20 cellular contexts compared by ENCODE assay signal in the genomic region with DNA sequence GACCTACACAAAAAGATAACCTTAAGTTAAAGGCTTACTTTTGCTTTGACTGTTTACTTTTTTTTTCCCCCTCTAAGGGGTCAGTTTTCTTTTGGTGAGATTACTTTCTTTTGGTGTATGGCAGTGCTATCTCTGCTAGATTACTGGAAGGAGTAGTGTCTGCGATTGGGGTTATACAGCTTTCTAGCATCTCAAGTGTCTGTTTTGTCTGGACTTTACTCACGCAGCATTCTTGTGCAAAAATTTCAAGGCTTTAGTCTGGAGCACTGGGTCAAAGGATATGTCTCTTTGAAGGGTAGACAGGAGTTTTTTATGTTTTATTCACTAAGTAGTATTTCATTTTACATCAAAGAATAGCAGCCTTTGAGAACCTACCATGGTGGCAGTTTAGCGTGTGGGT.
"Had no signal": no experiment of that assay in that cellular context is flagged by ENCODE, and none has a peak within 500 bp of the region (broad histone marks: within the 10 kb centered on the region; RNA-seq: fewer than 3 reads in every experiment).

No MANE protein-coding gene starts in this region.

- H3K4me3 ChIP-seq: ascending aorta, left lung, sigmoid colon, spleen, upper lobe of right lung had no signal

- ATAC-seq: effector memory CD8-positive, alpha-beta T cell; left lung; natural killer cell; stimulated activated naive B cell treated with anti-CD40 and anti-IgM and Interleukin-4, amounts not matched to agents 10 μg/mL and 1 μg/mL and 100 μg/mL, for 72 hours; upper lobe of right lung had no signal

- H3K27ac ChIP-seq: ascending aorta, left lung, sigmoid colon, spleen, upper lobe of right lung, VCaP had no signal

- H3K27me3 ChIP-seq: ascending aorta, left lung, sigmoid colon, spleen, upper lobe of right lung had no signal

- DNase-seq: activated CD4-positive, alpha-beta T cell treated with anti-CD3 and anti-CD28 coated beads for 1 hour; activated CD8-positive, alpha-beta memory T cell treated with anti-CD3 and anti-CD28 coated beads for 24 hours; activated CD8-positive, alpha-beta memory T cell treated with anti-CD3 and anti-CD28 coated beads, Interleukin-2, amount 50 U/mL, for 48 hours; activated effector memory CD4-positive, alpha-beta T cell treated with anti-CD3 and anti-CD28 coated beads, Interleukin-2, amount 50 U/mL, for 16 hours; activated naive CD4-positive, alpha-beta T cell treated with anti-CD3 and anti-CD28 coated beads, Interleukin-2, amount 50 U/mL, for 16 hours; activated T-cell treated with anti-CD3 and anti-CD28 coated beads, Interleukin-2, amount 50 U/mL, for 48 hours; effector memory CD8-positive, alpha-beta T cell; foreskin fibroblast; hippocampal formation; kidney; left lung; natural killer cell; nucleus accumbens; sigmoid colon; spleen; stimulated activated naive B cell treated with anti-CD40 and anti-IgM and Interleukin-4, amounts not matched to agents 10 μg/mL and 1 μg/mL and 100 μg/mL, for 72 hours; T-helper 2 cell; upper lobe of right lung had no signal

- H3K4me1 ChIP-seq: ascending aorta, upper lobe of right lung had no signal

- H3K9me3 ChIP-seq: ascending aorta, left lung, sigmoid colon, spleen, upper lobe of right lung had no signal

- H3K36me3 ChIP-seq: ascending aorta had no signal
